8 cellular contexts compared by ENCODE assay signal in the genomic region with DNA sequence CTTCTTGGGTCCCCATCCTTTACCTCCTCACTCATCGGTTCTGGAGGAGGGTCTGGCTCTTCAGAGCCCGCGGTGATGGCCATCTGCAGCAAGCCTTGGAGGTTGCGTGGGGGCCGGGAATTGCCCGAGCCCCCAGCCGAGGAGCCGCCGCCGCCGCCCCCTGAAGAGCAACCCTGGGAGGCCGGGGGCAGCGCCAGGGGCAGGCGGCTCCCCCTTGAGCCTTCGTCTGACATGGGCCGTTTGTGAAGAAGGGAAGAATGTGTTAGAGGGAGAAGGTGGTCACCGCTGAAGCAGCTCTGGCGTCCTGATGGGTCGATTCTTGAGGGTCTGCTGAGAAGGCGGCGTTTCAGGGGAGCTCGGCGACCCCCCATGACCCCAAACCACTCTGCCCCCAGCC. TPM values are rescaled to one million over a fixed set of nuclear protein-coding genes. Genes with fewer than 3 reads are reported as not detected.
DNase-seq lines count a peak whose midpoint lies in the region; ATAC-seq and TF ChIP-seq lines count a peak whose summit lies in the region.

No MANE protein-coding gene starts in this region.

- no peak for TF ChIP-seq POLR2A in gastrocnemius medialis (IDR thresholded peaks at IDR 0.05)

- in situ Hi-C loops in gastrocnemius medialis (cut with MboI; ENCODE audit: low sequenced_read_pairs in 4 of 4) = loop anchor here in 1 of 4 donors (25.0 kb wide), 1 partner anchor 133 kb away; a partner anchor contains a TSS

- no peak for DNase-seq in WERI-Rb-1
- DNase-seq in foreskin fibroblast = no peak
- DNase-seq in gastrocnemius medialis = no peak
- DNase-seq in cortex of kidney (lab: John Stamatoyannopoulos, UW) = no peak
- no peak for DNase-seq in stimulated activated CD4-positive, alpha-beta T cell treated with anti-CD3 and anti-CD28 coated beads, Interleukin-2, amount 100 ng/mL, for 24 hours
- DNase-seq in NCI-H1930 (lab: John Stamatoyannopoulos, UW) = no peak

- H3K4me1 ChIP-seq in gastrocnemius medialis = peaks cover 7 to 8% of the 10 kb centered on the region in 2 donors

- H3K36me3 ChIP-seq in WERI-Rb-1 (peaks cover 28% of the 10 kb centered on the region), gastrocnemius medialis (peaks cover 0 to 18% of the 10 kb centered on the region in 2 donors)

- no peak for TF ChIP-seq CTCF in GM12875 (IDR thresholded peaks at IDR 0.05; ENCODE audit: borderline replicate concordance, insufficient read depth, low read depth, low read length)
- no peak for TF ChIP-seq CTCF in WERI-Rb-1 (IDR thresholded peaks at IDR 0.05; ENCODE audit: low read depth, low read length)
- TF ChIP-seq CTCF in foreskin fibroblast (IDR thresholded peaks at IDR 0.05; ENCODE audit: low read depth, low read length) = no peak
- TF ChIP-seq CTCF in gastrocnemius medialis (IDR thresholded peaks at IDR 0.05 in 4 of 5, conservative IDR thresholded peaks at IDR 0.05 in 1 of 5) = no peak

- no peaks in the 10 kb centered on the region for H3K27me3 ChIP-seq in WERI-Rb-1 (ENCODE audit: insufficient read depth, low read depth, severe bottlenecking)
- peaks cover 0 to 9% (median 0%) of the 10 kb centered on the region in 3 donors for H3K27me3 ChIP-seq in gastrocnemius medialis

- peak overlapping the region; percentile 58 for H3K4me3 ChIP-seq in GM12875 (ENCODE audit: low read depth, low read length)
- H3K4me3 ChIP-seq in WERI-Rb-1 (ENCODE audit: low read depth, low read length) = peak overlapping the region; percentile 62
- peak overlapping the region; percentile 93 to 97 for H3K4me3 ChIP-seq in foreskin fibroblast (ENCODE audit: low read depth in 1 of 2, low read length in 2 of 2)
- peak overlapping the region; percentile 63 to 97 (median 82) for H3K4me3 ChIP-seq in gastrocnemius medialis

- ATAC-seq in gastrocnemius medialis (no peak), GM21529 (IDR thresholded peaks at IDR 0.05; ENCODE audit: unreplicated experiment) (no peak)

- intact Hi-C loops in gastrocnemius medialis (cut with DNase I; ENCODE audit: low total_unique reads) = no loop called here

- H3K27ac ChIP-seq in WERI-Rb-1 = peak overlapping the region; percentile 70
- peak overlapping the region; percentile 70 to 86 (median 81) for H3K27ac ChIP-seq in gastrocnemius medialis

- H3K9me3 ChIP-seq in WERI-Rb-1 (ENCODE audit: severe bottlenecking) (no peaks in the 10 kb centered on the region), gastrocnemius medialis (no peaks in the 10 kb centered on the region)

RNA-seq across cellular contexts. Expression of a gene that starts 0.5 kb away (rescaled TPM):
- 10 to 100 TPM; 18.5 to 41.7 (median 36.7) TPM for total RNA-seq in gastrocnemius medialis

RNA-seq across cellular contexts. Expression of a gene that starts 4.4 kb away (rescaled TPM):
- not detected for total RNA-seq in gastrocnemius medialis

RNA-seq across cellular contexts. Expression of a gene that starts 20.6 kb away (rescaled TPM):
- 10 to 100 TPM; 14.6 to 47.9 (median 39.6) TPM for total RNA-seq in gastrocnemius medialis

RNA-seq across cellular contexts. Expression of a gene that starts 45.8 kb away (rescaled TPM):
- total RNA-seq in gastrocnemius medialis = 1 to 10 TPM in 1 of 4 donors, under 1 TPM in 1, not detected in 2; 0.40 to 3.3 TPM

RNA-seq across cellular contexts. Expression of a gene that starts 50.8 kb away (rescaled TPM):
- 1 to 10 TPM in 3 of 4 donors, under 1 TPM in 1; 0.87 to 5.0 (median 1.7) TPM for total RNA-seq in gastrocnemius medialis
